In the genomic region with DNA sequence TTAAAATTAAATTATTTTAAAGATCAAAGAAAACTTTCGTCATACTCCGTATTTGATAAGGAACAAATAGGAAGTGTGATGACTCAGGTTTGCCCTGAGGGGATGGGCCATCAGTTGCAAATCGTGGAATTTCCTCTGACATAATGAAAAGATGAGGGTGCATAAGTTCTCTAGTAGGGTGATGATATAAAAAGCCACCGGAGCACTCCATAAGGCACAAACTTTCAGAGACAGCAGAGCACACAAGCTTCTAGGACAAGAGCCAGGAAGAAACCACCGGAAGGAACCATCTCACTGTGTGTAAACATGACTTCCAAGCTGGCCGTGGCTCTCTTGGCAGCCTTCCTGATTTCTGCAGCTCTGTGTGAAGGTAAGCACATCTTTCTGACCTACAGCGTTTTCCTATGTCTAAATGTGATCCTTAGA, we compare ENCODE assay signal across 9 cellular contexts. TPM values are rescaled to one million over a fixed set of nuclear protein-coding genes. Genes with fewer than 3 reads are reported as not detected.
DNase-seq lines count a peak whose midpoint lies in the region; ATAC-seq, FAIRE-seq and TF ChIP-seq lines count a peak whose summit lies in the region.
"Had no signal": no experiment of that assay in that cellular context is flagged by ENCODE, and none has a peak within 500 bp of the region (broad histone marks: within the 10 kb centered on the region; RNA-seq: fewer than 3 reads in every experiment).

A gene (plus strand): TSS at position 217 of the 426 bp plus-strand sequence. CDS start 90 bp downstream, at position 307.

- 6 to 9% methylated on average over 7 of the region's 7 CpGs for WGBS in upper lobe of left lung, 2 donors

- H3K9me3 Mint-ChIP-seq in activated T-helper 2 cell treated with anti-CD3 and anti-CD28 coated beads, Interferon-gamma antibody, Interleukin-2, Interleukin-4, amounts not matched to agents 10 μg/mL and 5 μg/mL and 100 μg/mL, durations not matched to agents 14 hours and 24 hours and 36 hours: peaks cover 10% of the 10 kb centered on the region

- no peaks in the 10 kb centered on the region for H3K36me3 ChIP-seq in upper lobe of left lung

- no peaks in the 10 kb centered on the region for H3K27me3 Mint-ChIP-seq in activated T-helper 2 cell treated with anti-CD3 and anti-CD28 coated beads, Interferon-gamma antibody, Interleukin-2, Interleukin-4, amounts not matched to agents 10 μg/mL and 5 μg/mL and 100 μg/mL, durations not matched to agents 14 hours and 24 hours and 36 hours (ENCODE audit: low read depth)

- H3K9me3 ChIP-seq in upper lobe of left lung: no peaks in the 10 kb centered on the region

- peak within 1 kb of the TSS in 1 of 4 donors; percentile 26 for H3K4me3 ChIP-seq in upper lobe of left lung

- ATAC-seq in upper lobe of left lung (ENCODE audit: low FRiP score in 2 of 2): peak; percentile 51 to 88
- ATAC-seq in HG02938 (IDR thresholded peaks at IDR 0.05; ENCODE audit: unreplicated experiment): no peak

- TF ChIP-seq EP300 in upper lobe of left lung (IDR thresholded peaks at IDR 0.05): peak in 2 of 4 donors; percentile 65 to 79

- peak; percentile 29 for DNase-seq in DMS 273 (lab: John Stamatoyannopoulos, UW; ENCODE audit: unreplicated experiment)
- no peak for DNase-seq in DMS 273 treated with DMSO at 0.1 percent for 48 hours (lab: John Stamatoyannopoulos, UW)
- DNase-seq in NCI-H146 (lab: John Stamatoyannopoulos, UW): peak; percentile 70
- DNase-seq in activated T-helper 2 cell treated with anti-CD3 and anti-CD28 coated beads, Interferon-gamma antibody, Interleukin-2, Interleukin-4, amounts not matched to agents 10 μg/mL and 5 μg/mL and 100 μg/mL, durations not matched to agents 14 hours and 24 hours and 36 hours (ENCODE audit: low spot score): no peak
- peak; percentile 34 for DNase-seq in inferior parietal cortex (ENCODE audit: extremely low spot score)
- DNase-seq in upper lobe of left lung: peak in 1 of 2 donors; percentile 85
- DNase-seq in GM12892 (ENCODE audit: insufficient read length): no peak

- H3K4me1 ChIP-seq in upper lobe of left lung: peaks cover 17 to 24% (median 22%) of the 10 kb centered on the region in 4 donors

- H3K27ac Mint-ChIP-seq in activated T-helper 2 cell treated with anti-CD3 and anti-CD28 coated beads, Interferon-gamma antibody, Interleukin-2, Interleukin-4, amounts not matched to agents 10 μg/mL and 5 μg/mL and 100 μg/mL, durations not matched to agents 14 hours and 24 hours and 36 hours: no peak within 1 kb of the TSS

- TF ChIP-seq CTCF in upper lobe of left lung (IDR thresholded peaks at IDR 0.05): no peak

- H3K27me3 ChIP-seq in upper lobe of left lung: no peaks in the 10 kb centered on the region

- peaks cover 2% of the 10 kb centered on the region for H3K36me3 Mint-ChIP-seq in activated T-helper 2 cell treated with anti-CD3 and anti-CD28 coated beads, Interferon-gamma antibody, Interleukin-2, Interleukin-4, amounts not matched to agents 10 μg/mL and 5 μg/mL and 100 μg/mL, durations not matched to agents 14 hours and 24 hours and 36 hours (ENCODE audit: low read depth)

- peak within 1 kb of the TSS; percentile 17 for H3K4me3 Mint-ChIP-seq in activated T-helper 2 cell treated with anti-CD3 and anti-CD28 coated beads, Interferon-gamma antibody, Interleukin-2, Interleukin-4, amounts not matched to agents 10 μg/mL and 5 μg/mL and 100 μg/mL, durations not matched to agents 14 hours and 24 hours and 36 hours (ENCODE audit: low read depth)

- peaks cover 4% of the 10 kb centered on the region for H3K4me1 Mint-ChIP-seq in activated T-helper 2 cell treated with anti-CD3 and anti-CD28 coated beads, Interferon-gamma antibody, Interleukin-2, Interleukin-4, amounts not matched to agents 10 μg/mL and 5 μg/mL and 100 μg/mL, durations not matched to agents 14 hours and 24 hours and 36 hours (ENCODE audit: low read depth)

- TF ChIP-seq POLR2A in upper lobe of left lung (IDR thresholded peaks at IDR 0.05): peak in 1 of 4 donors; percentile 61
- no peak for TF ChIP-seq POLR2A in GM12892 (IDR thresholded peaks at IDR 0.05; ENCODE audit: low read depth, low read length)

- intact Hi-C loops in activated T-helper 2 cell treated with anti-CD3 and anti-CD28 coated beads, Interferon-gamma antibody, Interleukin-2, Interleukin-4, amounts not matched to agents 10 μg/mL and 5 μg/mL and 100 μg/mL, durations not matched to agents 14 hours and 24 hours and 36 hours (cut with micrococcal nuclease): no loop called here

- no peak for FAIRE-seq in GM12892 (lab: Jason Lieb, UNC)
- FAIRE-seq: A204.1 had no signal

- H3K27ac ChIP-seq in upper lobe of left lung: peak within 1 kb of the TSS in 3 of 4 donors; percentile 1 to 61 (median 40)

RNA-seq across cellular contexts. Expression of the gene that starts here (rescaled TPM):
- total RNA-seq in activated T-helper 2 cell treated with anti-CD3 and anti-CD28 coated beads, Interferon-gamma antibody, Interleukin-2, Interleukin-4, amounts not matched to agents 10 μg/mL and 5 μg/mL and 100 μg/mL, durations not matched to agents 14 hours and 24 hours and 36 hours: 19.6 and 21.6 TPM in 2 replicates
- 10 to 100 TPM in 3 of 6 donors, 1 to 10 TPM in 3; 3.7 to 35.6 (median 12.2) TPM for total RNA-seq in upper lobe of left lung
- polyA plus RNA-seq in GM12892 (2012; ENCODE audit: missing spikeins): 3.1 TPM

Comparison
In these comparisons a context has a peak if more than half of its experiments do, and no peak if none do; other contexts are left out.
1. DNase-seq: peak in DMS 273 (single experiment), NCI-H146 (single experiment) and inferior parietal cortex (single experiment); none in DMS 273 treated with DMSO at 0.1 percent for 48 hours (single experiment), activated T-helper 2 cell treated with anti-CD3 and anti-CD28 coated beads, Interferon-gamma antibody, Interleukin-2, Interleukin-4, amounts not matched to agents 10 μg/mL and 5 μg/mL and 100 μg/mL, durations not matched to agents 14 hours and 24 hours and 36 hours (single experiment) and GM12892 (single experiment).